In genomic region chr4:87530868-87531267, GRCh38 we compare ENCODE assay signal across 12 cellular contexts. TPM values are rescaled to one million over a fixed set of nuclear protein-coding genes. Genes with fewer than 3 reads are reported as not detected.
A peak's percentile ranks its signal among the peaks of the same experiment; 100 is the strongest.
DNase-seq lines count a peak whose midpoint lies in the region; TF ChIP-seq lines count a peak whose summit lies in the region.
"Had no signal": no experiment of that assay in that cellular context is flagged by ENCODE, and none has a peak within 500 bp of the region (broad histone marks: within the 10 kb centered on the region; RNA-seq: fewer than 3 reads in every experiment).

No MANE protein-coding gene starts in this region.

- no peaks in the 10 kb centered on the region for H3K9me3 ChIP-seq in osteoblast (ENCODE audit: low read depth, low read length)

- DNase-seq in amniotic epithelial cell (ENCODE audit: low read depth) (peak; percentile 56), fibroblast of mammary gland (ENCODE audit: low read depth) (peak; percentile 98), myocyte (ENCODE audit: low read depth) (peak; percentile 44), ureter (ENCODE audit: low spot score) (peak; percentile 78), osteoblast (ENCODE audit: insufficient read length, low spot score, missing footprints) (no peak), NOMO-1 treated with DMSO at 0.1 percent for 48 hours (lab: John Stamatoyannopoulos, UW; ENCODE audit: unreplicated experiment) (no peak)
- no peak for DNase-seq in activated CD4-positive, alpha-beta T cell treated with anti-CD3 and anti-CD28 coated beads, Interleukin-2, amount 10 ng/mL, durations not matched to agents 7 days and 5 days
- DNase-seq: activated CD8-positive, alpha-beta T cell treated with anti-CD3 and anti-CD28 coated beads, Interleukin-2, amount 10 ng/mL, durations not matched to agents 7 days and 5 days; kidney; NCI-H1092 treated with DMSO at 0.1 percent for 48 hours; SIG-M5 had no signal

- no peaks in the 10 kb centered on the region for H3K27me3 Mint-ChIP-seq in activated CD4-positive, alpha-beta T cell treated with anti-CD3 and anti-CD28 coated beads, Interleukin-2, amount 10 ng/mL, durations not matched to agents 7 days and 5 days

- CTCF ChIA-PET in activated CD4-positive, alpha-beta T cell treated with anti-CD3 and anti-CD28 coated beads, Interleukin-2, amount 10 ng/mL, durations not matched to agents 7 days and 5 days (lab: Charles Lee) = interaction anchor here (0.6 to 1.0 kb wide), 2 partner anchors 10 to 257 kb away, joined by 3 read pairs; no protein-coding TSS in a partner anchor

- no peaks in the 10 kb centered on the region for H3K9me3 Mint-ChIP-seq in activated CD4-positive, alpha-beta T cell treated with anti-CD3 and anti-CD28 coated beads, Interleukin-2, amount 10 ng/mL, durations not matched to agents 7 days and 5 days

- no peaks in the 10 kb centered on the region for H3K79me2 ChIP-seq in osteoblast (ENCODE audit: insufficient read depth, low read length)

- no peaks in the 10 kb centered on the region for H3K36me3 ChIP-seq in osteoblast (ENCODE audit: insufficient read depth, low read length)
- H3K36me3 ChIP-seq: cardiac muscle cell had no signal

- H3K27ac Mint-ChIP-seq in activated CD4-positive, alpha-beta T cell treated with anti-CD3 and anti-CD28 coated beads, Interleukin-2, amount 10 ng/mL, durations not matched to agents 7 days and 5 days = no peak overlapping the region
- H3K27ac Mint-ChIP-seq: activated CD8-positive, alpha-beta T cell treated with anti-CD3 and anti-CD28 coated beads, Interleukin-2, amount 10 ng/mL, durations not matched to agents 7 days and 5 days had no signal

- H4K20me1 ChIP-seq in osteoblast (ENCODE audit: insufficient read depth, low read length) = no peaks in the 10 kb centered on the region

- no peaks in the 10 kb centered on the region for H3K36me3 Mint-ChIP-seq in activated CD4-positive, alpha-beta T cell treated with anti-CD3 and anti-CD28 coated beads, Interleukin-2, amount 10 ng/mL, durations not matched to agents 7 days and 5 days (ENCODE audit: low read depth)

- no peaks in the 10 kb centered on the region for H3K4me1 Mint-ChIP-seq in activated CD4-positive, alpha-beta T cell treated with anti-CD3 and anti-CD28 coated beads, Interleukin-2, amount 10 ng/mL, durations not matched to agents 7 days and 5 days

- H3K4me3 ChIP-seq in fibroblast of mammary gland (ENCODE audit: control insufficient read depth, low read depth, low read length) = no peak overlapping the region
- no peak overlapping the region for H3K4me3 ChIP-seq in osteoblast (ENCODE audit: insufficient read depth, low read length)
- H3K4me3 ChIP-seq: cardiac muscle cell had no signal

- no peak overlapping the region for H3K4me3 Mint-ChIP-seq in activated CD4-positive, alpha-beta T cell treated with anti-CD3 and anti-CD28 coated beads, Interleukin-2, amount 10 ng/mL, durations not matched to agents 7 days and 5 days
- H3K4me3 Mint-ChIP-seq: activated CD8-positive, alpha-beta T cell treated with anti-CD3 and anti-CD28 coated beads, Interleukin-2, amount 10 ng/mL, durations not matched to agents 7 days and 5 days had no signal

- TF ChIP-seq CTCF in fibroblast of mammary gland (conservative IDR thresholded peaks at IDR 0.05; ENCODE audit: control insufficient read depth, insufficient read depth, low read depth, low read length) (no peak), osteoblast (IDR thresholded peaks at IDR 0.05; ENCODE audit: extremely low read depth, low read depth, low read length) (no peak)

- peaks cover 4% of the 10 kb centered on the region for H3K4me1 ChIP-seq in osteoblast (ENCODE audit: insufficient read depth, low read length)

- no peak overlapping the region for H2AFZ ChIP-seq in osteoblast (ENCODE audit: low read length)

- POLR2A ChIA-PET in activated CD4-positive, alpha-beta T cell treated with anti-CD3 and anti-CD28 coated beads, Interleukin-2, amount 10 ng/mL, durations not matched to agents 7 days and 5 days (lab: Charles Lee) = no interaction called here

- H3K4me2 ChIP-seq in osteoblast (ENCODE audit: insufficient read depth, low read length) = no peak overlapping the region

- H3K27me3 ChIP-seq in osteoblast (ENCODE audit: insufficient read depth, low read length) = no peaks in the 10 kb centered on the region
- H3K27me3 ChIP-seq: cardiac muscle cell had no signal

- no peak overlapping the region for H3K27ac ChIP-seq in osteoblast (ENCODE audit: low read depth, low read length)
- H3K27ac ChIP-seq: cardiac muscle cell had no signal

RNA-seq across cellular contexts. Expression of gene SPARCL1, which starts 1.7 kb away (rescaled TPM):
- total RNA-seq in myocyte (0.26 and 0.80 TPM in 2 replicates), ureter (400 TPM), osteoblast (under 0.01 TPM in 1 of 2 replicates, not detected in the other)
- 0.03 TPM for polyA plus RNA-seq in myocyte (2012)
- total RNA-seq in activated CD4-positive, alpha-beta T cell treated with anti-CD3 and anti-CD28 coated beads, Interleukin-2, amount 10 ng/mL, durations not matched to agents 7 days and 5 days = not detected
- total RNA-seq: activated CD8-positive, alpha-beta T cell treated with anti-CD3 and anti-CD28 coated beads, Interleukin-2, amount 10 ng/mL, durations not matched to agents 7 days and 5 days; cardiac muscle cell had no signal
- polyA plus RNA-seq: cardiac muscle cell had no signal

Comparison
In these comparisons a context has a peak if more than half of its experiments do, and no peak if none do; other contexts are left out.
1. DNase-seq: peak in amniotic epithelial cell (single experiment), fibroblast of mammary gland (single experiment), myocyte (single experiment) and ureter (single experiment); none in osteoblast (single experiment), NOMO-1 treated with DMSO at 0.1 percent for 48 hours (single experiment) and activated CD4-positive, alpha-beta T cell treated with anti-CD3 and anti-CD28 coated beads, Interleukin-2, amount 10 ng/mL, durations not matched to agents 7 days and 5 days (single experiment).
2. RNA of gene SPARCL1, which starts 1.7 kb away (total RNA-seq): 400 TPM in ureter (single experiment); 0.26 to 0.80 TPM in myocyte, under 0.01 TPM in osteoblast and not detected in activated CD4-positive, alpha-beta T cell treated with anti-CD3 and anti-CD28 coated beads, Interleukin-2, amount 10 ng/mL, durations not matched to agents 7 days and 5 days; every median in the first group is over 100 times any median in the second.